ENCODE assay signal across 8 cellular contexts in genomic region chr17:64974052-64974749, GRCh38. TPM values are rescaled to one million over a fixed set of nuclear protein-coding genes. Genes with fewer than 3 reads are reported as not detected.
DNase-seq lines count a peak whose midpoint lies in the region; ATAC-seq and TF ChIP-seq lines count a peak whose summit lies in the region.
"Not testable (repeated sequence)": the region's sequence is repeated elsewhere in the genome, so short reads cannot be mapped to it uniquely, and the experiment has no call there.

No MANE protein-coding gene starts in this region.

- not testable (repeated sequence) for H3K27me3 ChIP-seq in CD4-positive, CD25-positive, alpha-beta regulatory T cell (ENCODE audit: control insufficient read depth, insufficient read depth, low read length); Panc1 (ENCODE audit: control insufficient read depth, insufficient read depth, low read length); left ventricle myocardium inferior (ENCODE audit: low read depth)

- in situ Hi-C loops in Panc1 (cut with HindIII; ENCODE audit: low pct_unique_long_range_greater_than_20kb, low sequenced_read_pairs): not testable (repeated sequence)

- peaks cover 38% of the 10 kb centered on the region for H3K4me1 ChIP-seq in CD4-positive, CD25-positive, alpha-beta regulatory T cell (ENCODE audit: control insufficient read depth, insufficient read depth, low read length, poor library complexity, severe bottlenecking)
- H3K4me1 ChIP-seq in Panc1 (ENCODE audit: control insufficient read depth, insufficient read depth, low read length): peaks cover 14% of the 10 kb centered on the region
- H3K4me1 ChIP-seq in left ventricle myocardium inferior: peaks cover 31% of the 10 kb centered on the region

- peak overlapping the region; percentile 99 for H3K27ac Mint-ChIP-seq in CD4-positive, CD25-positive, alpha-beta regulatory T cell
- H3K27ac Mint-ChIP-seq in HFFc6 (peak overlapping the region; percentile 98), nephron (peak overlapping the region; percentile 95 to 99 (median 97))
- H3K27ac Mint-ChIP-seq in activated CD8-positive, alpha-beta T cell treated with anti-CD3 and anti-CD28 coated beads, Interleukin-2, amount 10 ng/mL, durations not matched to agents 7 days and 5 days: peak overlapping the region; percentile 98
- H3K27ac Mint-ChIP-seq in stimulated activated naive CD8-positive, alpha-beta T cell treated with anti-CD3 and anti-CD28 coated beads, Interleukin-15, amount 100 ng/mL, for 72 hours: peak overlapping the region; percentile 98 to 99

- peak overlapping the region; percentile 89 to 98 (median 94) for H3K4me3 Mint-ChIP-seq in CD4-positive, CD25-positive, alpha-beta regulatory T cell
- H3K4me3 Mint-ChIP-seq in HFFc6 (peak overlapping the region; percentile 92), nephron (peak overlapping the region; percentile 96 to 97 (median 97))
- H3K4me3 Mint-ChIP-seq in activated CD8-positive, alpha-beta T cell treated with anti-CD3 and anti-CD28 coated beads, Interleukin-2, amount 10 ng/mL, durations not matched to agents 7 days and 5 days: peak overlapping the region; percentile 85
- peak overlapping the region; percentile 86 to 91 for H3K4me3 Mint-ChIP-seq in stimulated activated naive CD8-positive, alpha-beta T cell treated with anti-CD3 and anti-CD28 coated beads, Interleukin-15, amount 100 ng/mL, for 72 hours

- not testable (repeated sequence) for H3K36me3 Mint-ChIP-seq in CD4-positive, CD25-positive, alpha-beta regulatory T cell; HFFc6 (ENCODE audit: low read depth)
- H3K36me3 Mint-ChIP-seq in activated CD8-positive, alpha-beta T cell treated with anti-CD3 and anti-CD28 coated beads, Interleukin-2, amount 10 ng/mL, durations not matched to agents 7 days and 5 days (ENCODE audit: low read depth): peaks cover 27% of the 10 kb centered on the region
- H3K36me3 Mint-ChIP-seq in nephron (ENCODE audit: low read depth): peaks cover 27% of the 10 kb centered on the region

- not testable (repeated sequence) for H3K9me3 Mint-ChIP-seq in CD4-positive, CD25-positive, alpha-beta regulatory T cell; HFFc6; activated CD8-positive, alpha-beta T cell treated with anti-CD3 and anti-CD28 coated beads, Interleukin-2, amount 10 ng/mL, durations not matched to agents 7 days and 5 days (ENCODE audit: insufficient read depth); nephron; stimulated activated naive CD8-positive, alpha-beta T cell treated with anti-CD3 and anti-CD28 coated beads, Interleukin-15, amount 100 ng/mL, for 72 hours

- DNase-seq in CD4-positive, CD25-positive, alpha-beta regulatory T cell: peak in 1 of 3 donors; percentile 63
- DNase-seq in HFFc6 (peak; percentile 69), choroid plexus epithelial cell (ENCODE audit: low read depth) (peak; percentile 50)
- DNase-seq in Panc1 (ENCODE audit: low read depth, low spot score); activated CD8-positive, alpha-beta T cell treated with anti-CD3 and anti-CD28 coated beads, Interleukin-2, amount 10 ng/mL, durations not matched to agents 7 days and 5 days; left ventricle myocardium inferior: not testable (repeated sequence)
- DNase-seq in stimulated activated naive CD8-positive, alpha-beta T cell treated with anti-CD3 and anti-CD28 coated beads, Interleukin-15, amount 100 ng/mL, for 72 hours: peak in 1 of 2 donors; percentile 43

- BruUV-seq in Panc1 (replicated peaks; lab: Mats Ljungman, UMichigan): TSS peak; percentile 66

- POLR2A ChIA-PET in Panc1 (lab: Charles Lee): not testable (repeated sequence)
- POLR2A ChIA-PET in activated CD8-positive, alpha-beta T cell treated with anti-CD3 and anti-CD28 coated beads, Interleukin-2, amount 10 ng/mL, durations not matched to agents 7 days and 5 days (lab: Charles Lee): interaction anchor here (1.4 to 4.2 kb wide), 7 partner anchors 12 to 207 kb away, joined by 3 to 96 read pairs (median 5); partner anchors contain the start of gene GNA13

- not testable (repeated sequence) for ATAC-seq in CD4-positive, CD25-positive, alpha-beta regulatory T cell (ENCODE audit: low read depth in 2 of 2); Panc1; activated CD8-positive, alpha-beta T cell treated with anti-CD3 and anti-CD28 coated beads, Interleukin-2, amount 10 ng/mL, durations not matched to agents 7 days and 5 days
- ATAC-seq in stimulated activated naive CD8-positive, alpha-beta T cell treated with anti-CD3 and anti-CD28 coated beads, Interleukin-15, amount 100 ng/mL, for 72 hours: peak; percentile 23

- CTCF ChIA-PET in Panc1 (lab: Charles Lee): not testable (repeated sequence)
- CTCF ChIA-PET in activated CD8-positive, alpha-beta T cell treated with anti-CD3 and anti-CD28 coated beads, Interleukin-2, amount 10 ng/mL, durations not matched to agents 7 days and 5 days (lab: Charles Lee): interaction anchor here (1.0 to 2.7 kb wide), 7 partner anchors 9 to 163 kb away, joined by 3 to 31 read pairs (median 4); partner anchors contain the start of genes LRRC37A3 and RGS9

- intact Hi-C loops in Panc1 (cut with micrococcal nuclease; ENCODE audit: unreplicated experiment): not testable (repeated sequence)
- intact Hi-C loops in left ventricle myocardium inferior (cut with micrococcal nuclease): loop anchor here (10.0 kb wide), 1 partner anchor 131 kb away; no protein-coding TSS in a partner anchor

- H3K27me3 Mint-ChIP-seq in CD4-positive, CD25-positive, alpha-beta regulatory T cell; HFFc6 (ENCODE audit: insufficient read depth); activated CD8-positive, alpha-beta T cell treated with anti-CD3 and anti-CD28 coated beads, Interleukin-2, amount 10 ng/mL, durations not matched to agents 7 days and 5 days (ENCODE audit: low read depth); nephron (ENCODE audit: low read depth); stimulated activated naive CD8-positive, alpha-beta T cell treated with anti-CD3 and anti-CD28 coated beads, Interleukin-15, amount 100 ng/mL, for 72 hours: not testable (repeated sequence)

- H3K9me3 ChIP-seq in CD4-positive, CD25-positive, alpha-beta regulatory T cell (ENCODE audit: control insufficient read depth in 2 of 2, low read length in 2 of 2); Panc1 (ENCODE audit: control insufficient read depth, insufficient read depth, low read depth, low read length); left ventricle myocardium inferior (replicated peaks): not testable (repeated sequence)

- H3K4me3 ChIP-seq in CD4-positive, CD25-positive, alpha-beta regulatory T cell (ENCODE audit: low read depth, low read length): peak overlapping the region; percentile 61
- peak overlapping the region; percentile 70 to 71 for H3K4me3 ChIP-seq in Panc1 (ENCODE audit: low read depth in 2 of 2, low read length in 2 of 2)
- not testable (repeated sequence) for H3K4me3 ChIP-seq in choroid plexus epithelial cell (ENCODE audit: low read depth, low read length)
- H3K4me3 ChIP-seq in left ventricle myocardium inferior: peak overlapping the region; percentile 94

- peaks cover 15 to 59% (median 41%) of the 10 kb centered on the region in 4 donors for H3K4me1 Mint-ChIP-seq in CD4-positive, CD25-positive, alpha-beta regulatory T cell
- peaks cover 32% of the 10 kb centered on the region for H3K4me1 Mint-ChIP-seq in HFFc6 (ENCODE audit: low read depth)
- peaks cover 56% of the 10 kb centered on the region for H3K4me1 Mint-ChIP-seq in activated CD8-positive, alpha-beta T cell treated with anti-CD3 and anti-CD28 coated beads, Interleukin-2, amount 10 ng/mL, durations not matched to agents 7 days and 5 days (ENCODE audit: low read depth)
- peaks cover 19% of the 10 kb centered on the region for H3K4me1 Mint-ChIP-seq in nephron
- H3K4me1 Mint-ChIP-seq in stimulated activated naive CD8-positive, alpha-beta T cell treated with anti-CD3 and anti-CD28 coated beads, Interleukin-15, amount 100 ng/mL, for 72 hours: peaks cover 60% of the 10 kb centered on the region

- H3K36me3 ChIP-seq in CD4-positive, CD25-positive, alpha-beta regulatory T cell (ENCODE audit: control insufficient read depth, insufficient read depth, low read length); Panc1 (ENCODE audit: control insufficient read depth, insufficient read depth, low read length): not testable (repeated sequence)
- H3K36me3 ChIP-seq in left ventricle myocardium inferior: peaks cover 24% of the 10 kb centered on the region

- TF ChIP-seq CTCF in HFFc6 (IDR thresholded peaks at IDR 0.05); Panc1 (IDR thresholded peaks at IDR 0.05); choroid plexus epithelial cell (conservative IDR thresholded peaks at IDR 0.05; ENCODE audit: low read depth, low read length); left ventricle myocardium inferior (IDR thresholded peaks at IDR 0.05; ENCODE audit: borderline replicate concordance); nephron (IDR thresholded peaks at IDR 0.05; ENCODE audit: unreplicated experiment in 3 of 3): not testable (repeated sequence)

- peak overlapping the region; percentile 99 for H3K27ac ChIP-seq in CD4-positive, CD25-positive, alpha-beta regulatory T cell (ENCODE audit: insufficient read depth, low read length, poor library complexity, severe bottlenecking)
- peak overlapping the region; percentile 91 for H3K27ac ChIP-seq in Panc1 (ENCODE audit: low read length)
- peak overlapping the region; percentile 99 for H3K27ac ChIP-seq in left ventricle myocardium inferior (replicated peaks)

RNA-seq across cellular contexts. Expression of gene LRRC37A3, which starts 54.9 kb away (rescaled TPM):
- 82.8 TPM for total RNA-seq in CD4-positive, CD25-positive, alpha-beta regulatory T cell
- polyA plus RNA-seq in CD4-positive, CD25-positive, alpha-beta regulatory T cell: 1 to 10 TPM in 3 of 4 donors, under 1 TPM in 1; 0.66 to 1.5 (median 1.2) TPM
- total RNA-seq in HFFc6 (2021; fragmentation: NEBNext Ultra II Directional; extraction: Animal tissue kit (Norgen Biotek cat#: 25700)): 1 to 10 TPM; 1.0 to 3.2 (median 2.8) TPM
- total RNA-seq in Panc1 (2021; ENCODE audit: unreplicated experiment) (13.3 TPM), left ventricle myocardium inferior (3.5 TPM)
- 9.2 TPM for polyA plus RNA-seq in Panc1 (2012; ENCODE audit: insufficient read length)
- 1 to 10 TPM; 9.6 to 9.7 TPM for total RNA-seq in activated CD8-positive, alpha-beta T cell treated with anti-CD3 and anti-CD28 coated beads, Interleukin-2, amount 10 ng/mL, durations not matched to agents 7 days and 5 days
